8 cellular contexts compared by ENCODE assay signal in the genomic region with DNA sequence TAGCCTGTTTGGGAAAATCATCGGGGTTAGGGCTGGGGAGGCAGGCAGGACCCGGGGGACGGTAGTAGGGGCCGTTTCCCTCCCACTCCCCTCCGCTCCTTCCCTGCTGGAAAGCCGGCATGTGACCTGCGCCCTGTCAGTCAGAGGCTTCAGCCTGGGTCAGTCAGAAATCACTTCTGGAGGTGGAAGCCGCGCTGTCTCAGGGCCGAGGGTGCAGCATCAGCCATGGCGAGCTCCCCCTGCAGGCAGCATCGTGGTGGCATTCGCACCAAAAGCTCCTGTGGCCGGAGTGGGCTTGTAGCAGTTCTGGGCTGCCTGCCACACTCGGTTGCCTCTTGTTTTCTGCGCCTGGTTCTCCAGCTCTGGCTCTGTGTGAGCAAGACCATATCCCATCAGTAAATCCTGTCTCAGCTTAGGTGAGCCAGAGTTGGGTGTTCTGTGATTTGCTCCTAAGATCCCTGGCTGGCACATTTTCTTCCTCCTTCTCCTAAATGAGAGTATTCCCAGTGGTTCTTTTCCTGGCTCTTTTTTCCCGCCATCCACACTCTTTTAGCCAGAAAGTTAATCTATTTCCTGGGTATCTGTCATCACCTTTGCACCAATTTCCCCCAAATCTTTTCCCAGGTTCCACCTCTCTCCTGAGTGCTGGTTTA. TPM values are rescaled to one million over a fixed set of nuclear protein-coding genes. Genes with fewer than 3 reads are reported as not detected.
DNase-seq lines count a peak whose midpoint lies in the region; ATAC-seq and TF ChIP-seq lines count a peak whose summit lies in the region.

No MANE protein-coding gene starts in this region.

- peak overlapping the region; percentile 11; the same call in 1 of the 2 replicates for H3K4me3 ChIP-seq in GM08714 (ENCODE audit: low read length)
- H3K4me3 ChIP-seq in Jurkat, Clone E6-1 (ENCODE audit: low read length): no peak overlapping the region
- H3K4me3 ChIP-seq in right lobe of liver: no peak overlapping the region

- peak; percentile 53 to 84 (median 68) for TF ChIP-seq CTCF in right lobe of liver (IDR thresholded peaks at IDR 0.05)

- no peaks in the 10 kb centered on the region for H3K9me3 ChIP-seq in right lobe of liver

- no peaks in the 10 kb centered on the region for H3K4me1 ChIP-seq in right lobe of liver

- intact Hi-C loops in right lobe of liver (cut with DNase I): no loop called here

- TF ChIP-seq POLR2A in right lobe of liver (IDR thresholded peaks at IDR 0.05): no peak

- ATAC-seq in GM21786 (IDR thresholded peaks at IDR 0.05; ENCODE audit: unreplicated experiment) (peak; percentile 91), right lobe of liver (peak; percentile 96 to 98 (median 96))

- DNase-seq in Jurkat, Clone E6-1 (ENCODE audit: low read depth, low spot score): peak; percentile 5
- peak; percentile 55 to 70 (median 57) for DNase-seq in activated CD4-positive, CD25-positive, alpha-beta regulatory T cell (lab: John Stamatoyannopoulos, UW)
- peak; percentile 33 for DNase-seq in cerebellar cortex (ENCODE audit: low spot score)
- DNase-seq in right lobe of liver: peak; percentile 77 to 81 (median 80)
- DNase-seq in stimulated activated CD8-positive, alpha-beta memory T cell treated with anti-CD3 and anti-CD28 coated beads, Interleukin-15, amount 100 ng/mL, for 4 hours (ENCODE audit: low read depth in 2 of 2): peak; percentile 21 to 49
- no peak for DNase-seq in DMS114 treated with DMSO at 0.1 percent for 48 hours (lab: John Stamatoyannopoulos, UW; ENCODE audit: unreplicated experiment)

- H3K36me3 ChIP-seq in right lobe of liver: no peaks in the 10 kb centered on the region

- WGBS in right lobe of liver (ENCODE audit: insufficient coverage, low coverage, low lambda C conversion rate, missing lambda C conversion rate): 41% methylated on average over 7 of the region's 17 CpGs

- no peaks in the 10 kb centered on the region for H3K27me3 ChIP-seq in right lobe of liver

- H3K27ac ChIP-seq in right lobe of liver: no peak overlapping the region

RNA-seq across cellular contexts. Expression of gene LY75, which starts 17.3 kb away (rescaled TPM):
- polyA plus RNA-seq in Jurkat, Clone E6-1 (2012; ENCODE audit: insufficient read depth, insufficient read length): not detected
- 1 to 10 TPM in 2 of 6 experiments, under 1 TPM in 4; 0.37 to 1.4 (median 0.75) TPM for total RNA-seq in right lobe of liver
